Comparison of ENCODE assay signal across 1 cellular context in the genomic region with DNA sequence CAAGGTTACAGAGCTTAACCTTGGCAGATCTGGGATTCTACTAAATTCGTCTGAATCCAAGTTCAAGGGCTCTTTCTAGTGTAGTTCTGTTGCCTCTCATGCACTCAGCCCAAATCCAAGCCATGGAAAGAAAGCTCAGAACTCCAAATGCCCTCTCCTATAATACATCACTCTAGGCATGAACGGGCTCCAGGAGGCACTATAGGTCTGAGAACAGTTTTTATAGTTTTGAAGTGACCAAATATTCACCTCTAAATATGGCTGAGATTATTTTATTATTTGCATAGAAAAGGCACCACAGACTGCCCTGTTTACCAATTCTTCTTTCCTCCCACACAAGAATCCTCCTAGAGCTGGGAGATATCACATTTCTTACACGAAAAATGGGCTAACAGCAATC.
TF ChIP-seq lines count a peak whose summit lies in the region.

No MANE protein-coding gene starts in this region.

TF ChIP-seq in SK-N-SH treated with all-trans-retinoic acid at 6 μM for 48 hours, 23 proteins besides CTCF, POLR2A, EP300 and RAD21 (continued from another document):
- TF ChIP-seq SNAI2 (CRISPR knock-in tag; IDR thresholded peaks at IDR 0.05) (no peak), TOX (CRISPR knock-in tag; IDR thresholded peaks at IDR 0.05; ENCODE audit: borderline replicate concordance) (no peak), ZC3H10 (CRISPR knock-in tag; IDR thresholded peaks at IDR 0.05) (no peak), RARB (CRISPR knock-in tag; IDR thresholded peaks at IDR 0.05) (no peak), ISL1 (CRISPR knock-in tag; IDR thresholded peaks at IDR 0.05) (no peak), GLIS3 (CRISPR knock-in tag; IDR thresholded peaks at IDR 0.05) (no peak), POU6F1 (CRISPR knock-in tag; IDR thresholded peaks at IDR 0.05; ENCODE audit: borderline replicate concordance, low read depth) (no peak), ZFP3 (CRISPR knock-in tag; IDR thresholded peaks at IDR 0.05) (no peak)
- TF ChIP-seq, protein P1, sequence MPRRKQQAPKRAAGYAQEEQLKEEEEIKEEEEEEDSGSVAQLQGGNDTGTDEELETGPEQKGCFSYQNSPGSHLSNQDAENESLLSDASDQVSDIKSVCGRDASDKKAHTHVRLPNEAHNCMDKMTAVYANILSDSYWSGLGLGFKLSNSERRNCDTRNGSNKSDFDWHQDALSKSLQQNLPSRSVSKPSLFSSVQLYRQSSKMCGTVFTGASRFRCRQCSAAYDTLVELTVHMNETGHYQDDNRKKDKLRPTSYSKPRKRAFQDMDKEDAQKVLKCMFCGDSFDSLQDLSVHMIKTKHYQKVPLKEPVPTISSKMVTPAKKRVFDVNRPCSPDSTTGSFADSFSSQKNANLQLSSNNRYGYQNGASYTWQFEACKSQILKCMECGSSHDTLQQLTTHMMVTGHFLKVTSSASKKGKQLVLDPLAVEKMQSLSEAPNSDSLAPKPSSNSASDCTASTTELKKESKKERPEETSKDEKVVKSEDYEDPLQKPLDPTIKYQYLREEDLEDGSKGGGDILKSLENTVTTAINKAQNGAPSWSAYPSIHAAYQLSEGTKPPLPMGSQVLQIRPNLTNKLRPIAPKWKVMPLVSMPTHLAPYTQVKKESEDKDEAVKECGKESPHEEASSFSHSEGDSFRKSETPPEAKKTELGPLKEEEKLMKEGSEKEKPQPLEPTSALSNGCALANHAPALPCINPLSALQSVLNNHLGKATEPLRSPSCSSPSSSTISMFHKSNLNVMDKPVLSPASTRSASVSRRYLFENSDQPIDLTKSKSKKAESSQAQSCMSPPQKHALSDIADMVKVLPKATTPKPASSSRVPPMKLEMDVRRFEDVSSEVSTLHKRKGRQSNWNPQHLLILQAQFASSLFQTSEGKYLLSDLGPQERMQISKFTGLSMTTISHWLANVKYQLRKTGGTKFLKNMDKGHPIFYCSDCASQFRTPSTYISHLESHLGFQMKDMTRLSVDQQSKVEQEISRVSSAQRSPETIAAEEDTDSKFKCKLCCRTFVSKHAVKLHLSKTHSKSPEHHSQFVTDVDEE (CRISPR knock-in tag; IDR thresholded peaks at IDR 0.05): no peak
